Comparison of ENCODE assay signal across 8 cellular contexts in genomic region chr7:55415173-55415778, GRCh38. TPM values are rescaled to one million over a fixed set of nuclear protein-coding genes. Genes with fewer than 3 reads are reported as not detected.
DNase-seq lines count a peak whose midpoint lies in the region; ATAC-seq and TF ChIP-seq lines count a peak whose summit lies in the region.

No MANE protein-coding gene starts in this region.

- no peak overlapping the region for H3K9ac ChIP-seq in smooth muscle cell (ENCODE audit: low read depth)

- WGBS in right cardiac atrium: 45% methylated on average over 6 of the region's 6 CpGs
- 49% methylated on average over 6 of the region's 6 CpGs for WGBS in smooth muscle cell (ENCODE audit: low lambda C conversion rate)

- DNase-seq in 8988T: peak; percentile 53
- peak; percentile 89 for DNase-seq in NCI-H1694 (lab: John Stamatoyannopoulos, UW)
- DNase-seq in T-helper 2 cell: peak; percentile 63 to 80 (median 67)
- DNase-seq in amniotic stem cell (lab: John Stamatoyannopoulos, UW): peak; percentile 67
- DNase-seq in right cardiac atrium: peak; percentile 76 to 89 (median 85)
- DNase-seq in smooth muscle cell (lab: John Stamatoyannopoulos, UW; ENCODE audit: unreplicated experiment): peak; percentile 39

- no peaks in the 10 kb centered on the region for H3K9me3 ChIP-seq in right cardiac atrium (ENCODE audit: control insufficient read depth, low read length)
- H3K9me3 ChIP-seq in smooth muscle cell (replicated peaks; ENCODE audit: low read depth): no peaks in the 10 kb centered on the region

- intact Hi-C loops in right cardiac atrium (cut with DNase I): loop anchor here (2.0 kb wide), 3 partner anchors 132 to 136 kb away; no protein-coding TSS in a partner anchor

- H3K79me2 ChIP-seq in smooth muscle cell (ENCODE audit: low read depth): no peaks in the 10 kb centered on the region

- H3K4me2 ChIP-seq in smooth muscle cell: no peak overlapping the region

- TF ChIP-seq CTCF in smooth muscle cell (IDR thresholded peaks at IDR 0.05; ENCODE audit: borderline replicate concordance, insufficient read depth, poor library complexity, severe bottlenecking): peak; percentile 75

- H3F3A ChIP-seq in smooth muscle cell (ENCODE audit: low read depth): no peaks in the 10 kb centered on the region

- no peak overlapping the region for H3K27ac ChIP-seq in right cardiac atrium (ENCODE audit: low read length)
- no peak overlapping the region for H3K27ac ChIP-seq in smooth muscle cell (ENCODE audit: low read depth)

- H3K4me3 ChIP-seq in right cardiac atrium (ENCODE audit: low read length) (no peak overlapping the region), smooth muscle cell (no peak overlapping the region)

- no peaks in the 10 kb centered on the region for H4K20me1 ChIP-seq in smooth muscle cell (ENCODE audit: low read depth)

- H3K27me3 ChIP-seq in right cardiac atrium (ENCODE audit: control insufficient read depth, insufficient read depth) (no peaks in the 10 kb centered on the region), smooth muscle cell (ENCODE audit: low read depth) (no peaks in the 10 kb centered on the region)

- H3K36me3 ChIP-seq in smooth muscle cell (ENCODE audit: low read depth): no peaks in the 10 kb centered on the region

- H2AFZ ChIP-seq in smooth muscle cell (ENCODE audit: low read depth): no peak overlapping the region

- H3K4me1 ChIP-seq in right cardiac atrium (ENCODE audit: control insufficient read depth, insufficient read depth, low read length) (no peaks in the 10 kb centered on the region), smooth muscle cell (ENCODE audit: low read depth) (peaks cover 3% of the 10 kb centered on the region)

- ATAC-seq in GM18499 (IDR thresholded peaks at IDR 0.05; ENCODE audit: insufficient read depth, unreplicated experiment): peak; percentile 68
- peak; percentile 81 for ATAC-seq in HG02870 (IDR thresholded peaks at IDR 0.05; ENCODE audit: unreplicated experiment)
- ATAC-seq in right cardiac atrium: peak; percentile 79 to 86

RNA-seq across cellular contexts. Expression of gene LANCL2, which starts 50.1 kb away (rescaled TPM):
- total RNA-seq in right cardiac atrium (1 to 10 TPM; 7.5 to 9.9 (median 8.8) TPM), smooth muscle cell (9.4 and 16.1 TPM in 2 replicates)
- polyA plus RNA-seq in right cardiac atrium (4.2 TPM), smooth muscle cell (15.6 and 17.4 TPM in 2 replicates)

Comparison
In these comparisons a context has a peak if more than half of its experiments do, and no peak if none do; other contexts are left out.
1. DNase-seq: peak in every context shown above with its lines; median percentile 89 in NCI-H1694; 85 in right cardiac atrium; 67 in T-helper 2 cell; 67 in amniotic stem cell; 53 in 8988T; 39 in smooth muscle cell.